In the genomic region with DNA sequence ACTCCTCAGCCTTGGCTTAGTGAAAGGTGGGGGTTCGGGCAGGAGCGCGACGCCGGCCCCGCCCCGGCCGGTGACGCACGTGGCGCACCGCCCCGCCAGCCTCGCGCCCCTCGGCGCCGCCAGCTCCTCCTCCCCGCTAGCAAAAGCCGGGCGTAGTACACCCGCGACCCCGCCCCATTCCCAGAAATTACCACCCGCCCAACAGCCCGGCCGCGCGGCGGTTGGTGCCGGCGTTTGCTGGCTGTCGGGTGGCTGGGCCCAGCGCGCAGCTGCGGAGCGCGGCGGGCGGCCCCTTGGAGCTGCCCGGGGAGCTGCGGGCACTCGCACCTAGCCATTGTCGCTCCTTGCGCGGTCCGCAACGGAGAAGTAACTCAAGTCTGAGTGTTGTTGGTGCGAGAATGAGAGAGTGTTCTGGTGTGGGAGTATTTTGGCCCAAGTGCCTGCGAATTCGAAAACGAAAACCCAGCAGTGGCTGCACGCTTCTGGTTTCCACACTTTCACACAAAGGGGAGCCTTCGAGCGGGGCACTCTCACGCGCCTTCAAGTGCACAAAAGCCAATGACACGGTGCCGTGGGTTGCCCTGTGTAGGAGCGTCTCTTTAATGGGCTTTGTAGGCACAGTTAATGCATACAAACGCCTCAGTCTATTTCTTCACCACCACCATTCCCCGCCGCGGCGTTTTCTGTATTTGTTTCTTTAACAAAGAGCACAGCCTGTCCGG, we compare ENCODE assay signal across 1 cellular context.
TF ChIP-seq lines count a peak whose summit lies in the region.

No MANE protein-coding gene starts in this region.

TF ChIP-seq in K562, 482 proteins besides CTCF, POLR2A, EP300 and RAD21 (continued from another document and continues in another):
- peak; percentile 85 for TF ChIP-seq ZBTB7A (IDR thresholded peaks at IDR 0.05; ENCODE audit: borderline replicate concordance, control insufficient read depth, low read depth, low read length)
- no peak for TF ChIP-seq MCM2 (IDR thresholded peaks at IDR 0.05; ENCODE audit: low read depth)
- no peak for TF ChIP-seq RUNX1 (IDR thresholded peaks at IDR 0.05; ENCODE audit: low read depth)
- TF ChIP-seq NRF1 (conservative IDR thresholded peaks at IDR 0.05 in 1 of 2, IDR thresholded peaks at IDR 0.05 in 1 of 2) = peak; percentile 84 to 86
- TF ChIP-seq RREB1 (CRISPR knock-in tag; IDR thresholded peaks at IDR 0.05) = 0 out of 2 replicates have a peak, but pooled peaks have one; percentile 17
- no peak for TF ChIP-seq FUS (optimal IDR thresholded peaks at IDR 0.05; ENCODE audit: low read depth, low read length)
- TF ChIP-seq KDM5B (IDR thresholded peaks at IDR 0.05; ENCODE audit: insufficient replicate concordance, low read depth, low read length) = peak; percentile 96
- TF ChIP-seq RCOR1 (IDR thresholded peaks at IDR 0.05; ENCODE audit: borderline replicate concordance in 1 of 2, low read depth in 2 of 2, low read length in 2 of 2) = peak in 1 of 2 experiments; percentile 20; a peak in 1 of 4 replicates
- no peak for TF ChIP-seq RBM22 (IDR thresholded peaks at IDR 0.05; ENCODE audit: low read depth, low read length, poor library complexity, severe bottlenecking)
- no peak for TF ChIP-seq ELF4 (CRISPR knock-in tag; IDR thresholded peaks at IDR 0.05)
- TF ChIP-seq ZNF41 (CRISPR knock-in tag; conservative IDR thresholded peaks at IDR 0.05) = no peak
- no peak for TF ChIP-seq ZNF239 (CRISPR knock-in tag; IDR thresholded peaks at IDR 0.05)
- peak; percentile 89 for TF ChIP-seq CTBP1 (IDR thresholded peaks at IDR 0.05; ENCODE audit: borderline replicate concordance)
- TF ChIP-seq ZNF184 (CRISPR knock-in tag; IDR thresholded peaks at IDR 0.05) = no peak
- no peak for TF ChIP-seq RBM34 (IDR thresholded peaks at IDR 0.05; ENCODE audit: borderline replicate concordance, insufficient read depth, low read length)
- peak; percentile 74; the same call in 1 of the 2 replicates for TF ChIP-seq GTF2E2 (tag; IDR thresholded peaks at IDR 0.05)
- no peak for TF ChIP-seq ZNF584 (CRISPR knock-in tag; IDR thresholded peaks at IDR 0.05; ENCODE audit: low read depth)
- TF ChIP-seq PHTF2 (CRISPR knock-in tag; IDR thresholded peaks at IDR 0.05) = no peak
- TF ChIP-seq, protein P1, sequence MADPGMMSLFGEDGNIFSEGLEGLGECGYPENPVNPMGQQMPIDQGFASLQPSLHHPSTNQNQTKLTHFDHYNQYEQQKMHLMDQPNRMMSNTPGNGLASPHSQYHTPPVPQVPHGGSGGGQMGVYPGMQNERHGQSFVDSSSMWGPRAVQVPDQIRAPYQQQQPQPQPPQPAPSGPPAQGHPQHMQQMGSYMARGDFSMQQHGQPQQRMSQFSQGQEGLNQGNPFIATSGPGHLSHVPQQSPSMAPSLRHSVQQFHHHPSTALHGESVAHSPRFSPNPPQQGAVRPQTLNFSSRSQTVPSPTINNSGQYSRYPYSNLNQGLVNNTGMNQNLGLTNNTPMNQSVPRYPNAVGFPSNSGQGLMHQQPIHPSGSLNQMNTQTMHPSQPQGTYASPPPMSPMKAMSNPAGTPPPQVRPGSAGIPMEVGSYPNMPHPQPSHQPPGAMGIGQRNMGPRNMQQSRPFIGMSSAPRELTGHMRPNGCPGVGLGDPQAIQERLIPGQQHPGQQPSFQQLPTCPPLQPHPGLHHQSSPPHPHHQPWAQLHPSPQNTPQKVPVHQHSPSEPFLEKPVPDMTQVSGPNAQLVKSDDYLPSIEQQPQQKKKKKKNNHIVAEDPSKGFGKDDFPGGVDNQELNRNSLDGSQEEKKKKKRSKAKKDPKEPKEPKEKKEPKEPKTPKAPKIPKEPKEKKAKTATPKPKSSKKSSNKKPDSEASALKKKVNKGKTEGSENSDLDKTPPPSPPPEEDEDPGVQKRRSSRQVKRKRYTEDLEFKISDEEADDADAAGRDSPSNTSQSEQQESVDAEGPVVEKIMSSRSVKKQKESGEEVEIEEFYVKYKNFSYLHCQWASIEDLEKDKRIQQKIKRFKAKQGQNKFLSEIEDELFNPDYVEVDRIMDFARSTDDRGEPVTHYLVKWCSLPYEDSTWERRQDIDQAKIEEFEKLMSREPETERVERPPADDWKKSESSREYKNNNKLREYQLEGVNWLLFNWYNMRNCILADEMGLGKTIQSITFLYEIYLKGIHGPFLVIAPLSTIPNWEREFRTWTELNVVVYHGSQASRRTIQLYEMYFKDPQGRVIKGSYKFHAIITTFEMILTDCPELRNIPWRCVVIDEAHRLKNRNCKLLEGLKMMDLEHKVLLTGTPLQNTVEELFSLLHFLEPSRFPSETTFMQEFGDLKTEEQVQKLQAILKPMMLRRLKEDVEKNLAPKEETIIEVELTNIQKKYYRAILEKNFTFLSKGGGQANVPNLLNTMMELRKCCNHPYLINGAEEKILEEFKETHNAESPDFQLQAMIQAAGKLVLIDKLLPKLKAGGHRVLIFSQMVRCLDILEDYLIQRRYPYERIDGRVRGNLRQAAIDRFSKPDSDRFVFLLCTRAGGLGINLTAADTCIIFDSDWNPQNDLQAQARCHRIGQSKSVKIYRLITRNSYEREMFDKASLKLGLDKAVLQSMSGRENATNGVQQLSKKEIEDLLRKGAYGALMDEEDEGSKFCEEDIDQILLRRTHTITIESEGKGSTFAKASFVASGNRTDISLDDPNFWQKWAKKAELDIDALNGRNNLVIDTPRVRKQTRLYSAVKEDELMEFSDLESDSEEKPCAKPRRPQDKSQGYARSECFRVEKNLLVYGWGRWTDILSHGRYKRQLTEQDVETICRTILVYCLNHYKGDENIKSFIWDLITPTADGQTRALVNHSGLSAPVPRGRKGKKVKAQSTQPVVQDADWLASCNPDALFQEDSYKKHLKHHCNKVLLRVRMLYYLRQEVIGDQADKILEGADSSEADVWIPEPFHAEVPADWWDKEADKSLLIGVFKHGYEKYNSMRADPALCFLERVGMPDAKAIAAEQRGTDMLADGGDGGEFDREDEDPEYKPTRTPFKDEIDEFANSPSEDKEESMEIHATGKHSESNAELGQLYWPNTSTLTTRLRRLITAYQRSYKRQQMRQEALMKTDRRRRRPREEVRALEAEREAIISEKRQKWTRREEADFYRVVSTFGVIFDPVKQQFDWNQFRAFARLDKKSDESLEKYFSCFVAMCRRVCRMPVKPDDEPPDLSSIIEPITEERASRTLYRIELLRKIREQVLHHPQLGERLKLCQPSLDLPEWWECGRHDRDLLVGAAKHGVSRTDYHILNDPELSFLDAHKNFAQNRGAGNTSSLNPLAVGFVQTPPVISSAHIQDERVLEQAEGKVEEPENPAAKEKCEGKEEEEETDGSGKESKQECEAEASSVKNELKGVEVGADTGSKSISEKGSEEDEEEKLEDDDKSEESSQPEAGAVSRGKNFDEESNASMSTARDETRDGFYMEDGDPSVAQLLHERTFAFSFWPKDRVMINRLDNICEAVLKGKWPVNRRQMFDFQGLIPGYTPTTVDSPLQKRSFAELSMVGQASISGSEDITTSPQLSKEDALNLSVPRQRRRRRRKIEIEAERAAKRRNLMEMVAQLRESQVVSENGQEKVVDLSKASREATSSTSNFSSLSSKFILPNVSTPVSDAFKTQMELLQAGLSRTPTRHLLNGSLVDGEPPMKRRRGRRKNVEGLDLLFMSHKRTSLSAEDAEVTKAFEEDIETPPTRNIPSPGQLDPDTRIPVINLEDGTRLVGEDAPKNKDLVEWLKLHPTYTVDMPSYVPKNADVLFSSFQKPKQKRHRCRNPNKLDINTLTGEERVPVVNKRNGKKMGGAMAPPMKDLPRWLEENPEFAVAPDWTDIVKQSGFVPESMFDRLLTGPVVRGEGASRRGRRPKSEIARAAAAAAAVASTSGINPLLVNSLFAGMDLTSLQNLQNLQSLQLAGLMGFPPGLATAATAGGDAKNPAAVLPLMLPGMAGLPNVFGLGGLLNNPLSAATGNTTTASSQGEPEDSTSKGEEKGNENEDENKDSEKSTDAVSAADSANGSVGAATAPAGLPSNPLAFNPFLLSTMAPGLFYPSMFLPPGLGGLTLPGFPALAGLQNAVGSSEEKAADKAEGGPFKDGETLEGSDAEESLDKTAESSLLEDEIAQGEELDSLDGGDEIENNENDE (IDR thresholded peaks at IDR 0.05; ENCODE audit: low read depth, low read length) = no peak
- no peak for TF ChIP-seq FOXM1 (IDR thresholded peaks at IDR 0.05; ENCODE audit: low read depth)
- no peak for TF ChIP-seq FOXM1 (CRISPR knock-in tag; IDR thresholded peaks at IDR 0.05; ENCODE audit: low read depth)
- TF ChIP-seq SIRT6 (IDR thresholded peaks at IDR 0.05; ENCODE audit: low read depth, low read length) = no peak
- TF ChIP-seq ZC3H8 (IDR thresholded peaks at IDR 0.05) = no peak
- TF ChIP-seq BRD9 (IDR thresholded peaks at IDR 0.05; ENCODE audit: low read depth, partially characterized antibody) = peak; percentile 72
- TF ChIP-seq MLLT1 (IDR thresholded peaks at IDR 0.05) = peak in 1 of 2 experiments; percentile 72; a peak in 2 of 4 replicates
- no peak for TF ChIP-seq ZNF224 (CRISPR knock-in tag; IDR thresholded peaks at IDR 0.05)
- no peak for TF ChIP-seq PURB (CRISPR knock-in tag; IDR thresholded peaks at IDR 0.05; ENCODE audit: low read depth)
- TF ChIP-seq FOXP1 (CRISPR knock-in tag; IDR thresholded peaks at IDR 0.05) = peak; percentile 79; the same call in 1 of the 2 replicates
- TF ChIP-seq ZMIZ1 (IDR thresholded peaks at IDR 0.05; ENCODE audit: low read depth in 2 of 2, low read length in 2 of 2) = no peak; a peak in 1 of 4 replicates
- TF ChIP-seq, protein P2, sequence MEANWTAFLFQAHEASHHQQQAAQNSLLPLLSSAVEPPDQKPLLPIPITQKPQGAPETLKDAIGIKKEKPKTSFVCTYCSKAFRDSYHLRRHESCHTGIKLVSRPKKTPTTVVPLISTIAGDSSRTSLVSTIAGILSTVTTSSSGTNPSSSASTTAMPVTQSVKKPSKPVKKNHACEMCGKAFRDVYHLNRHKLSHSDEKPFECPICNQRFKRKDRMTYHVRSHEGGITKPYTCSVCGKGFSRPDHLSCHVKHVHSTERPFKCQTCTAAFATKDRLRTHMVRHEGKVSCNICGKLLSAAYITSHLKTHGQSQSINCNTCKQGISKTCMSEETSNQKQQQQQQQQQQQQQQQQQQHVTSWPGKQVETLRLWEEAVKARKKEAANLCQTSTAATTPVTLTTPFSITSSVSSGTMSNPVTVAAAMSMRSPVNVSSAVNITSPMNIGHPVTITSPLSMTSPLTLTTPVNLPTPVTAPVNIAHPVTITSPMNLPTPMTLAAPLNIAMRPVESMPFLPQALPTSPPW (CRISPR knock-in tag; IDR thresholded peaks at IDR 0.05) = no peak
